In the genomic region with DNA sequence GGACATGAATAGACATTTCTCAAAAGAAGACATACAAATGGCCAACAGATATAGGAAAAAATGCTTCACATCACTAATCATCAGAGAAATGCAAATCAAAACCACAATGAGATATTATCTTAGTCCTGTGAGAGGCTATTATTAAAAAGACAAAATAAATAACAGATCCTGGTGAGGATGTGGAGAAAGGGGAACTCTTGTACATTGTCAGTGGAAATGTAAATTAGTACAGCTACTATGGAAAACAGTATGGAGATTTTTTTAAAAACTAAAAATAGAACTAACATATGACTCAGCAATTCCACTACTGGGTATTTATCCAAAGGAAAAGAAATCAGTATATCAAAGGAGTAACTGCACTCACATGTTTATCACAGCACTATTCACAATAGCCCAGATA, we compare ENCODE assay signal across 1 cellular context.
TF ChIP-seq lines count a peak whose summit lies in the region.

No MANE protein-coding gene starts in this region.

TF ChIP-seq in IMR-90, 13 proteins besides CTCF, POLR2A, EP300 and RAD21 (continued from another document):
- TF ChIP-seq RCOR1 (IDR thresholded peaks at IDR 0.05; ENCODE audit: insufficient replicate concordance, low read length): no peak
- TF ChIP-seq MAFK (IDR thresholded peaks at IDR 0.05; ENCODE audit: low read depth, low read length): peak; percentile 90
- peak; percentile 96 for TF ChIP-seq NFE2L2 (IDR thresholded peaks at IDR 0.05; ENCODE audit: low read depth, low read length)
